ENCODE assay signal across 17 cellular contexts in the genomic region with DNA sequence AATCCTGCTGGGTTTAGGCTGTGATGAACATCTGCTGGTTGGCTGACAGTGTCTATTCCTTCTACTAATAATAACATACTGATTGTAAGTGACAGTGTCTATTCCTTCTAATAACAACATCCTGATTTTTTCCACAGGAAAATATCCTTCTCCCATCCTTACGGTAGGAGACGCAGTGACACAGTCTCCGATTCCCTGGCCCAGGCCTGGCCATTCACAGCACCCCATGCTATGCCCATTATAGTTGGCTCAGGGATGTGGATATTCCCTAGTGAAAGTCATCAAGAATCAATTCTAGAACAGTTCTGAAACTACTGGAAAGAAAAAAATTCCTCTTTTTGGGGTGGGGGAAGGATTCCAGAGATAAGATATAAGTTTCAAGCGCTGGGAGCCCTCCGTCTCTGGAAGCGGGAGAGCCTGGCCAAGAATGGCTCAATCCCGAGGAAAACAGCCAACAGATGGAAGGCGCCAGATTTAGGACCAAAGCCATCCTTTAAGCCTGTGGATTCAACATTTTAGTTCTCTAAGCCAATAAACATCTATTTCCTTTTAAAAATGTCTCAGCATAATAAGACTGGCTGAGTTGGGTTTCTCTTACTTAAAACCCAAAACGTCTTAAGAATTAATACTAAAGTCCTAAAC.
DNase-seq lines count a peak whose midpoint lies in the region; ATAC-seq and TF ChIP-seq lines count a peak whose summit lies in the region.
"Had no signal": no experiment of that assay in that cellular context is flagged by ENCODE, and none has a peak within 500 bp of the region (broad histone marks: within the 10 kb centered on the region; RNA-seq: fewer than 3 reads in every experiment).

No MANE protein-coding gene starts in this region.

- no peak overlapping the region for H3K18ac ChIP-seq in trophoblast cell (ENCODE audit: low read length)

- H3K36me3 ChIP-seq in OCI-LY7 (ENCODE audit: insufficient read depth, low read length) (no peaks in the 10 kb centered on the region), trophoblast cell (ENCODE audit: control insufficient read depth in 1 of 2, insufficient read depth in 2 of 2, low read length in 2 of 2) (no peaks in the 10 kb centered on the region)
- H3K36me3 ChIP-seq: BE2C had no signal

- H3K4me1 ChIP-seq in OCI-LY7 (ENCODE audit: insufficient read depth, low read length, poor library complexity, severe bottlenecking), result peaks cover 51% of the 10 kb centered on the region
- H3K4me1 ChIP-seq in trophoblast cell (ENCODE audit: control insufficient read depth in 1 of 2, insufficient read depth in 2 of 2, low read length in 2 of 2), result no peaks in the 10 kb centered on the region

- no peaks in the 10 kb centered on the region for H3K79me1 ChIP-seq in trophoblast cell (ENCODE audit: low read length)

- H3K27ac ChIP-seq in OCI-LY7 (ENCODE audit: low read depth, low read length, poor library complexity, severe bottlenecking) (peak overlapping the region; percentile 83), trophoblast cell (ENCODE audit: low read depth, low read length) (no peak overlapping the region)

- H4K8ac ChIP-seq in trophoblast cell (ENCODE audit: low read depth, low read length), result no peak overlapping the region

- H4K12ac ChIP-seq in trophoblast cell (ENCODE audit: low read depth, low read length), result no peak overlapping the region

- no peak overlapping the region for H2AK5ac ChIP-seq in trophoblast cell (ENCODE audit: low read length)

- no peak overlapping the region for H3K4ac ChIP-seq in trophoblast cell (ENCODE audit: low read depth, low read length)

- H3K9me2 ChIP-seq in OCI-LY7 (ENCODE audit: insufficient read depth, low read length), result no peaks in the 10 kb centered on the region
- H3K9me2 ChIP-seq: SK-N-SH had no signal

- DNase-seq in OCI-LY7 (ENCODE audit: low spot score), result no peak
- peak; percentile 44 for DNase-seq in left ventricle myocardium superior
- DNase-seq in T-helper 2 cell, result no peak
- no peak for DNase-seq in trophoblast cell
- no peak for DNase-seq in NCI-H1105 (lab: John Stamatoyannopoulos, UW)
- DNase-seq: BE2C, EL, GF-D8, NCI-H1417, NCI-H1694 treated with DMSO at 0.1 percent for 48 hours, NCI-H2081 treated with DMSO at 0.1 percent for 48 hours, NCI-H526, PC-3, SHP77 treated with DMSO at 0.1 percent for 48 hours, SK-N-SH had no signal

- no peak overlapping the region for H2BK5ac ChIP-seq in trophoblast cell (ENCODE audit: low read depth, low read length, poor library complexity)

- no peaks in the 10 kb centered on the region for H3K79me2 ChIP-seq in OCI-LY7 (ENCODE audit: insufficient read depth, low read depth, low read length)
- no peaks in the 10 kb centered on the region for H3K79me2 ChIP-seq in trophoblast cell (ENCODE audit: control insufficient read depth, insufficient read depth, low read length, poor library complexity)

- H3K14ac ChIP-seq in trophoblast cell (ENCODE audit: low read length), result no peak overlapping the region

- H3K9ac ChIP-seq in trophoblast cell (ENCODE audit: low read length), result no peak overlapping the region
- H3K9ac ChIP-seq: SK-N-SH had no signal

- H3K27me3 ChIP-seq in trophoblast cell (ENCODE audit: insufficient read depth, low read length), result no peaks in the 10 kb centered on the region
- H3K27me3 ChIP-seq: BE2C had no signal

- H3K9me3 ChIP-seq in OCI-LY7 (ENCODE audit: low read length) (peaks cover 3% of the 10 kb centered on the region; the same call in 1 of the 2 replicates), trophoblast cell (ENCODE audit: insufficient read depth, low read depth, low read length) (no peaks in the 10 kb centered on the region)
- H3K9me3 ChIP-seq: BE2C, SK-N-SH had no signal

- intact Hi-C loops in OCI-LY7 (cut with micrococcal nuclease; ENCODE audit: unreplicated experiment), result loop anchor here (2.0 kb wide), 1 partner anchor 89 kb away; the partner anchor contains the start of genes GPATCH2 and SPATA17
- intact Hi-C loops in left ventricle myocardium superior (cut with micrococcal nuclease), result no loop called here

- no CpG with 5 or more reads among the region's 9 CpGs for WGBS in trophoblast cell (ENCODE audit: extremely low coverage, insufficient coverage, insufficient read length)

- no peak for TF ChIP-seq CTCF in OCI-LY7 (conservative IDR thresholded peaks at IDR 0.05; ENCODE audit: low read length)

- ATAC-seq in GM18909 (IDR thresholded peaks at IDR 0.05; ENCODE audit: poor library complexity, unreplicated experiment), result peak; percentile 13
- peak; percentile 12 for ATAC-seq in HG02642 (IDR thresholded peaks at IDR 0.05; ENCODE audit: poor library complexity, unreplicated experiment)
- ATAC-seq in left ventricle myocardium superior, result peak; percentile 82
- ATAC-seq: PC-3 had no signal

- no peak overlapping the region for H4K91ac ChIP-seq in trophoblast cell (ENCODE audit: low read depth, low read length)

- no peak overlapping the region for H2BK12ac ChIP-seq in trophoblast cell (ENCODE audit: low read length)

- CTCF ChIA-PET in OCI-LY7 (lab: Charles Lee; ENCODE audit: unreplicated experiment), result no interaction called here

- H4K20me1 ChIP-seq in OCI-LY7 (ENCODE audit: insufficient read depth, low read length), result no peaks in the 10 kb centered on the region

- H3K4me2 ChIP-seq in OCI-LY7 (ENCODE audit: low read length) (peak overlapping the region; percentile 62), trophoblast cell (ENCODE audit: low read length) (no peak overlapping the region)
- H3K4me2 ChIP-seq: SK-N-SH had no signal

- H2BK120ac ChIP-seq in trophoblast cell (ENCODE audit: insufficient read depth, low read length, poor library complexity), result no peak overlapping the region

- no peak overlapping the region for H3K23ac ChIP-seq in trophoblast cell (ENCODE audit: low read length)

- H3K4me3 ChIP-seq in OCI-LY7 (ENCODE audit: low read depth, low read length, poor library complexity, severe bottlenecking) (no peak overlapping the region), trophoblast cell (ENCODE audit: low read depth, low read length) (no peak overlapping the region)

- POLR2A ChIA-PET in OCI-LY7 (lab: Charles Lee), result interaction anchor here (1.3 to 2.3 kb wide), 2 partner anchors 17 to 89 kb away, joined by 4 to 9 read pairs; partner anchors contain the start of genes GPATCH2 and SPATA17

- H2AFZ ChIP-seq in OCI-LY7 (ENCODE audit: low read length) (peak overlapping the region; percentile 17; the same call in 1 of the 2 replicates), trophoblast cell (ENCODE audit: insufficient read depth, low read length, poor library complexity) (no peak overlapping the region)

- no TSS peak for BruUV-seq in OCI-LY7 (replicated peaks; lab: Mats Ljungman, UMichigan)

Comparison
In these comparisons a context has a peak if more than half of its experiments do, and no peak if none do; other contexts are left out.
1. ATAC-seq: peak in every context shown above with its lines; median percentile 82 in left ventricle myocardium superior; 13 in GM18909; 12 in HG02642.